In the genomic region with DNA sequence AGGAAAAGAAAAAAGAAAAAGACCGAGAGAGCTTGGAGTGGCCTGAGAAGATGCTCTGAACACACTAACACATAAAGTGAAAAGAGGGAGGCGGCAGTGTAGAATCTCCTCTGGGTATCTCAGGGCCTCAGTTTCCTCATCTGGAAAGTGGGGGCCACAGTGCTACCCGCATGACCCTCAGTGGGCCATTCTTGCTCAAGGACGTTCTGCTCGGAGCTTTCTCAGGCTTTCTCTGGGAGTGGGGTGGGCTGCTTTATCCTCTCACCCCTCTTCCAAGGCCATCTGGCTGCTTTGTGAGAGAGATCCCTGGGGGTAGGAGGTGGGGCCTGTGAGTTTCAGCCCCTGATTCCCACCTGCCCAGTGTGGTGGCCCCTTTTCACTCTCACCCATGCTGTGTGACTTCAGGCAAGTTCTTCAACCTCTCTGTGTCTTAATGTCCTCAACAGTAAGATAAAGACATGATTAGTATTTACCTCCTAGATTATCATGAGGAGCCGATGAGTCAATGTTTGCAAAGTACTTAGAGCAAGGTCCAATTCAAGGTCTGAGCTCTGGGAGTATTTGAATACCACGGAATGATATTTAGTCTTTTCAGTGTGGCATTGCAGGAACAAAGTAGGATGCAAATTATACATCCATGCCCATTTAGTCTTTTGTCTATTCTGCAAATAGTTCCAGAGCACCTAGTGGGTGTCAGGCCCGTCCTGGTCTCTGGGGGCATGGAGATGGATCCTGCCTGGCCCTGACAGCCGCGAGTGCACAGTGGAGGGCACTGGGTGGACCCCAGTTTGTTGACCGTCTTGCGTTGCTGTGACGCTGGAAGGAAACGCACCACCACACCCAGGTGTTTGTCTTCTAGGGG, we compare ENCODE assay signal across 11 cellular contexts. TPM values are rescaled to one million over a fixed set of nuclear protein-coding genes. Genes with fewer than 3 reads are reported as not detected.
DNase-seq lines count a peak whose midpoint lies in the region; ATAC-seq and TF ChIP-seq lines count a peak whose summit lies in the region.
"Had no signal": no experiment of that assay in that cellular context is flagged by ENCODE, and none has a peak within 500 bp of the region (broad histone marks: within the 10 kb centered on the region; RNA-seq: fewer than 3 reads in every experiment).

No MANE protein-coding gene starts in this region.

- H3K9ac ChIP-seq in SK-N-SH = no peak overlapping the region
- H3K9ac ChIP-seq in MM.1S (ENCODE audit: low read length) = no peak overlapping the region

- no peaks in the 10 kb centered on the region for H3K9me3 Mint-ChIP-seq in type B pancreatic cell

- peaks cover 12% of the 10 kb centered on the region for H3K36me3 Mint-ChIP-seq in type B pancreatic cell

- POLR2A ChIA-PET in SK-N-SH (lab: Yijun Ruan, JAX) = interaction anchor here (0.6 kb wide), 1 partner anchor 18 kb away, joined by 3 read pairs; no protein-coding TSS in a partner anchor
- POLR2A ChIA-PET in Panc1 (lab: Charles Lee) = no interaction called here

- H3K27ac ChIP-seq in SK-N-SH (ENCODE audit: low read depth in 2 of 2, low read length in 1 of 2) = no peak overlapping the region; a peak in 1 of 4 replicates
- no peak overlapping the region for H3K27ac ChIP-seq in Panc1 (ENCODE audit: low read length)
- peak overlapping the region; percentile 93 for H3K27ac ChIP-seq in hepatocyte
- H3K27ac ChIP-seq in MM.1S (ENCODE audit: low read length) = no peak overlapping the region

- H3K4me3 Mint-ChIP-seq in type B pancreatic cell = no peak overlapping the region

- H3K9me3 ChIP-seq in SK-N-SH (no peaks in the 10 kb centered on the region), Panc1 (ENCODE audit: control insufficient read depth, insufficient read depth, low read depth, low read length) (no peaks in the 10 kb centered on the region), hepatocyte (ENCODE audit: low read depth) (no peaks in the 10 kb centered on the region), MM.1S (replicated peaks; ENCODE audit: insufficient read depth, low read length) (no peaks in the 10 kb centered on the region)
- H3K9me3 ChIP-seq: esophagus squamous epithelium had no signal

- peak overlapping the region; percentile 62 for H3K27ac Mint-ChIP-seq in type B pancreatic cell

- H3F3A ChIP-seq in SK-N-SH (replicated peaks; ENCODE audit: insufficient read depth) = peaks cover 13% of the 10 kb centered on the region
- H3F3A ChIP-seq in MM.1S (ENCODE audit: insufficient read depth, low read length) = peaks cover 10% of the 10 kb centered on the region

- H3K79me2 ChIP-seq in SK-N-SH (ENCODE audit: insufficient read depth) (peaks cover 23% of the 10 kb centered on the region), hepatocyte (peaks cover 62% of the 10 kb centered on the region), MM.1S (ENCODE audit: low read length) (no peaks in the 10 kb centered on the region)

- CTCF ChIA-PET in SK-N-SH (lab: Yijun Ruan, JAX) (interaction anchor here (1.1 kb wide), 1 partner anchor 30 kb away, joined by 4 read pairs; no protein-coding TSS in a partner anchor), Panc1 (lab: Charles Lee) (no interaction called here)

- H3K4me1 Mint-ChIP-seq in type B pancreatic cell (ENCODE audit: unreplicated experiment) = peaks cover 29% of the 10 kb centered on the region

- TF ChIP-seq CTCF in SK-N-SH (IDR thresholded peaks at IDR 0.05) (no peak), Panc1 (IDR thresholded peaks at IDR 0.05) (no peak), hepatocyte (IDR thresholded peaks at IDR 0.05; ENCODE audit: poor library complexity) (no peak), type B pancreatic cell (conservative IDR thresholded peaks at IDR 0.05) (no peak), MM.1S (IDR thresholded peaks at IDR 0.05; ENCODE audit: low read length) (no peak)

- H3K9me2 ChIP-seq in SK-N-SH = no peaks in the 10 kb centered on the region
- H3K9me2 ChIP-seq in hepatocyte (replicated peaks; ENCODE audit: insufficient read depth) = no peaks in the 10 kb centered on the region
- no peaks in the 10 kb centered on the region for H3K9me2 ChIP-seq in MM.1S (replicated peaks; ENCODE audit: insufficient read depth, low read length)

- ATAC-seq in SK-N-SH treated with all-trans-retinoic acid at 6 μM for 48 hours (no peak), Panc1 (peak; percentile 40)
- ATAC-seq: activated CD4-positive, CD25-positive, alpha-beta regulatory T cell treated with anti-CD3 and anti-CD28 coated beads, Interleukin-2, amount 50 U/mL, for 24 hours; right cardiac atrium had no signal

- H3K36me3 ChIP-seq in SK-N-SH (replicated peaks in 1 of 2; ENCODE audit: control insufficient read depth in 1 of 2, insufficient read depth in 2 of 2, low read length in 1 of 2) = peaks cover 10 to 13% of the 10 kb centered on the region in 2 experiments
- no peaks in the 10 kb centered on the region for H3K36me3 ChIP-seq in Panc1 (ENCODE audit: control insufficient read depth, insufficient read depth, low read length)
- H3K36me3 ChIP-seq in hepatocyte (replicated peaks; ENCODE audit: insufficient read depth, low read depth) = no peaks in the 10 kb centered on the region
- no peaks in the 10 kb centered on the region for H3K36me3 ChIP-seq in MM.1S (replicated peaks; ENCODE audit: insufficient read depth, low read length)

- H3K4me3 ChIP-seq in SK-N-SH (ENCODE audit: low read depth in 2 of 2, low read length in 1 of 2) (no peak overlapping the region), Panc1 (ENCODE audit: low read depth in 2 of 2, low read length in 2 of 2) (no peak overlapping the region), hepatocyte (no peak overlapping the region), MM.1S (ENCODE audit: low read length) (no peak overlapping the region)
- H3K4me3 ChIP-seq: esophagus squamous epithelium had no signal

- DNase-seq in SK-N-SH (peak; percentile 3), Panc1 (ENCODE audit: low read depth, low spot score) (no peak), hepatocyte (ENCODE audit: low spot score) (peak; percentile 68), type B pancreatic cell (ENCODE audit: extremely low spot score, unreplicated experiment) (no peak), DMS 273 (lab: John Stamatoyannopoulos, UW; ENCODE audit: unreplicated experiment) (no peak), MM.1S (no peak), 8988T (no peak)
- DNase-seq: esophagus squamous epithelium had no signal

- WGBS in SK-N-SH (ENCODE audit: low lambda C conversion rate) = 80% methylated on average over 14 of the region's 14 CpGs
- WGBS in hepatocyte (ENCODE audit: low lambda C conversion rate, missing lambda C conversion rate) = 69% methylated on average over 14 of the region's 14 CpGs

- BruUV-seq in Panc1 (replicated peaks; lab: Mats Ljungman, UMichigan) = no TSS peak

- TF ChIP-seq EP300 in SK-N-SH (IDR thresholded peaks at IDR 0.05; ENCODE audit: borderline replicate concordance in 1 of 2, low read depth in 1 of 2, low read length in 1 of 2) = no peak

- peaks cover 4 to 6% of the 10 kb centered on the region in 2 experiments; a peak in 2 of 4 replicates for H3K4me1 ChIP-seq in SK-N-SH (ENCODE audit: control insufficient read depth in 1 of 2, insufficient read depth in 2 of 2, low read depth in 1 of 2, low read length in 1 of 2)
- H3K4me1 ChIP-seq in Panc1 (ENCODE audit: control insufficient read depth, insufficient read depth, low read length) = peaks cover 18% of the 10 kb centered on the region
- peaks cover 29% of the 10 kb centered on the region for H3K4me1 ChIP-seq in hepatocyte (ENCODE audit: insufficient read depth)
- peaks cover 23% of the 10 kb centered on the region for H3K4me1 ChIP-seq in MM.1S (ENCODE audit: low read length)

- no peaks in the 10 kb centered on the region for H3K27me3 ChIP-seq in SK-N-SH (ENCODE audit: insufficient read depth)
- H3K27me3 ChIP-seq in Panc1 (ENCODE audit: control insufficient read depth, insufficient read depth, low read length) = no peaks in the 10 kb centered on the region
- H3K27me3 ChIP-seq in hepatocyte = no peaks in the 10 kb centered on the region
- no peaks in the 10 kb centered on the region for H3K27me3 ChIP-seq in MM.1S (replicated peaks; ENCODE audit: insufficient read depth, low read length)
- H3K27me3 ChIP-seq: esophagus squamous epithelium had no signal

- H3K27me3 Mint-ChIP-seq in type B pancreatic cell = no peaks in the 10 kb centered on the region

- H4K20me1 ChIP-seq in SK-N-SH (ENCODE audit: insufficient read depth) = no peaks in the 10 kb centered on the region
- no peaks in the 10 kb centered on the region for H4K20me1 ChIP-seq in hepatocyte (ENCODE audit: insufficient read depth, poor library complexity, severe bottlenecking)
- no peaks in the 10 kb centered on the region for H4K20me1 ChIP-seq in MM.1S (ENCODE audit: insufficient read depth, low read length)

- H3K4me2 ChIP-seq in SK-N-SH (no peak overlapping the region), hepatocyte (peak overlapping the region; percentile 30), MM.1S (ENCODE audit: low read depth, low read length) (no peak overlapping the region)

- TF ChIP-seq RAD21 in SK-N-SH (IDR thresholded peaks at IDR 0.05; ENCODE audit: low read length) = no peak

- H2AFZ ChIP-seq in SK-N-SH (ENCODE audit: low read depth) = no peak overlapping the region
- H2AFZ ChIP-seq in hepatocyte = no peak overlapping the region
- H2AFZ ChIP-seq in MM.1S (ENCODE audit: low read length) = no peak overlapping the region

- in situ Hi-C loops in Panc1 (cut with HindIII; ENCODE audit: low pct_unique_long_range_greater_than_20kb, low sequenced_read_pairs) = no loop called here

- intact Hi-C loops in Panc1 (cut with micrococcal nuclease; ENCODE audit: unreplicated experiment) = loop anchor here (5.0 kb wide), 1 partner anchor 103 kb away; no protein-coding TSS in a partner anchor

TF ChIP-seq in SK-N-SH, 30 proteins besides CTCF, POLR2A, EP300 and RAD21 (continues in another document):
- no peak for TF ChIP-seq JUND (IDR thresholded peaks at IDR 0.05)

RNA-seq across cellular contexts. Expression of gene SRC, which starts 34.3 kb away (rescaled TPM):
- polyA plus RNA-seq in SK-N-SH (2012; rRNA removed) = 23.8 and 25.6 TPM in 2 replicates
- polyA plus RNA-seq in SK-N-SH (2012; cell fraction: cytosol; rRNA removed) = 9.6 and 17.1 TPM in 2 replicates
- 49.2 and 58.8 TPM in 2 replicates for polyA plus RNA-seq in SK-N-SH (2012; cell fraction: nucleus; rRNA removed)
- 24.9 TPM for total RNA-seq in Panc1 (2021; ENCODE audit: unreplicated experiment)
- polyA plus RNA-seq in Panc1 (2012; ENCODE audit: insufficient read length) = 31.3 TPM
- 45.5 and 69.8 TPM in 2 replicates for total RNA-seq in hepatocyte
- 55.1 and 56.4 TPM in 2 replicates for polyA plus RNA-seq in hepatocyte
- total RNA-seq in type B pancreatic cell (ENCODE audit: low replicate concordance) = 56.0 and 70.3 TPM in 2 replicates

Comparison
In these comparisons a context has a peak if more than half of its experiments do, and no peak if none do; other contexts are left out.
1. DNase-seq: peak in SK-N-SH (single experiment) and hepatocyte (single experiment); none in Panc1 (single experiment), type B pancreatic cell (single experiment), DMS 273 (single experiment), MM.1S (single experiment) and 8988T (single experiment).